In the genomic region with DNA sequence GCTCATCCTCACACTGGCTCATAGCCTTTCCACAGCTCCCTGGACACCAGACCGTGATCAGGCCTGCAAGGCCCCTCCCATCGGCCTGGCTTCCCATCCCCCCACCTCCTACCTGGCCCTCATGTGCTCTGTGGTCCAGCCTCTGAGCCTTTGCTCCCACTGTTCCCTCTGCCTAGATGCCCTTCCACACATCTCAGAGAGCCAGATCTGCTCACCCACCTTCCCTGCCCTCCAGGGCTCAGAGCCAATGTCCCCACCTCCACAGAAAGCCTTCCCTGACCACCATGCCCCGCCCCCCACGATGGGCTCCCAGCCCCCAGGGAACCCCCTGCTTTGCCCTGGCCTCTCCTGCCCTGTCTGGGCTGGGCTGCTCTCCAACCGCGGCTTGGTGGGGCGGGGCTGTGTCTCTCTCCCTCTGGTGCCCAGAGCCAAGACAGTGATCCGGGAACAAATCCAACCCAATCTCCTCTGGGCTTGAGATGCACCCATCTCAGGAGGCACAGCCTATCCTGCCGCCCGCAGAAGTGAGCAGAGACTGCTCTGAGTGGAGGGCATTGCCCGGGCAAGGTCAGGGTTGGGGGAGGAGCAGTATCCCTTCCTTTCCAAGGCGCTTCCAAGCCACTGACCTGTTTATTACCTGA, we compare ENCODE assay signal across 8 cellular contexts. TPM values are rescaled to one million over a fixed set of nuclear protein-coding genes. Genes with fewer than 3 reads are reported as not detected.
DNase-seq lines count a peak whose midpoint lies in the region; ATAC-seq and TF ChIP-seq lines count a peak whose summit lies in the region.

No MANE protein-coding gene starts in this region.

- H3F3A ChIP-seq in smooth muscle cell (ENCODE audit: low read depth), result peaks cover 9% of the 10 kb centered on the region

- no peaks in the 10 kb centered on the region for H3K27me3 Mint-ChIP-seq in activated naive CD4-positive, alpha-beta T cell treated with anti-CD3 and anti-CD28 coated beads, Interleukin-2, amount 10 ng/mL, durations not matched to agents 7 days and 5 days

- peaks cover 20% of the 10 kb centered on the region for H3K79me2 ChIP-seq in smooth muscle cell (ENCODE audit: low read depth)

- ATAC-seq in HG03159 (IDR thresholded peaks at IDR 0.05; ENCODE audit: unreplicated experiment) (no peak), HG03521 (IDR thresholded peaks at IDR 0.05; ENCODE audit: unreplicated experiment) (no peak), GM21786 (IDR thresholded peaks at IDR 0.05; ENCODE audit: unreplicated experiment) (no peak)

- peaks cover 58% of the 10 kb centered on the region for H3K4me1 Mint-ChIP-seq in activated naive CD4-positive, alpha-beta T cell treated with anti-CD3 and anti-CD28 coated beads, Interleukin-2, amount 10 ng/mL, durations not matched to agents 7 days and 5 days

- H3K9ac ChIP-seq in smooth muscle cell (ENCODE audit: low read depth), result peak overlapping the region; percentile 97

- H3K27me3 ChIP-seq in smooth muscle cell (ENCODE audit: low read depth), result no peaks in the 10 kb centered on the region

- H3K36me3 ChIP-seq in smooth muscle cell (ENCODE audit: low read depth), result no peaks in the 10 kb centered on the region

- H3K27ac Mint-ChIP-seq in activated naive CD4-positive, alpha-beta T cell treated with anti-CD3 and anti-CD28 coated beads, Interleukin-2, amount 10 ng/mL, durations not matched to agents 7 days and 5 days, result peak overlapping the region; percentile 33

- peak overlapping the region; percentile 90 for H3K4me3 Mint-ChIP-seq in activated naive CD4-positive, alpha-beta T cell treated with anti-CD3 and anti-CD28 coated beads, Interleukin-2, amount 10 ng/mL, durations not matched to agents 7 days and 5 days

- H3K4me3 ChIP-seq in astrocyte of the cerebellum (ENCODE audit: low read depth, low read length) (peak overlapping the region; percentile 72), smooth muscle cell (peak overlapping the region; percentile 91)

- peaks cover 4% of the 10 kb centered on the region for H4K20me1 ChIP-seq in smooth muscle cell (ENCODE audit: low read depth)

- H3K4me2 ChIP-seq in smooth muscle cell, result peak overlapping the region; percentile 100

- 83% methylated on average over 9 of the region's 12 CpGs for WGBS in smooth muscle cell (ENCODE audit: low lambda C conversion rate)

- peaks cover 10% of the 10 kb centered on the region for H3K4me1 ChIP-seq in smooth muscle cell (ENCODE audit: low read depth)

- H3K9me3 Mint-ChIP-seq in activated naive CD4-positive, alpha-beta T cell treated with anti-CD3 and anti-CD28 coated beads, Interleukin-2, amount 10 ng/mL, durations not matched to agents 7 days and 5 days, result no peaks in the 10 kb centered on the region

- in situ Hi-C loops in astrocyte of the cerebellum (cut with HindIII; ENCODE audit: low sequenced_read_pairs), result no loop called here

- H3K36me3 Mint-ChIP-seq in activated naive CD4-positive, alpha-beta T cell treated with anti-CD3 and anti-CD28 coated beads, Interleukin-2, amount 10 ng/mL, durations not matched to agents 7 days and 5 days, result peaks cover 7% of the 10 kb centered on the region

- peak overlapping the region; percentile 93 for H3K27ac ChIP-seq in smooth muscle cell (ENCODE audit: low read depth)

- no peak for DNase-seq in activated naive CD4-positive, alpha-beta T cell treated with anti-CD3 and anti-CD28 coated beads, Interleukin-2, amount 10 ng/mL, durations not matched to agents 7 days and 5 days
- DNase-seq in activated naive CD4-positive, alpha-beta T cell treated with Interleukin-2 at 50 U/mL for 16 hours, result no peak
- no peak for DNase-seq in astrocyte of the cerebellum (ENCODE audit: low read depth)
- DNase-seq in inferior parietal cortex (ENCODE audit: extremely low spot score), result peak; percentile 37
- DNase-seq in smooth muscle cell (lab: John Stamatoyannopoulos, UW; ENCODE audit: unreplicated experiment), result no peak

- CTCF ChIA-PET in activated naive CD4-positive, alpha-beta T cell treated with anti-CD3 and anti-CD28 coated beads, Interleukin-2, amount 10 ng/mL, durations not matched to agents 7 days and 5 days (lab: Charles Lee), result interaction anchor here (2.1 kb wide), 1 partner anchor 12 kb away, joined by 7 read pairs; no protein-coding TSS in a partner anchor

- H2AFZ ChIP-seq in smooth muscle cell (ENCODE audit: low read depth), result no peak overlapping the region

- no peaks in the 10 kb centered on the region for H3K9me3 ChIP-seq in smooth muscle cell (replicated peaks; ENCODE audit: low read depth)

- TF ChIP-seq CTCF in astrocyte of the cerebellum (IDR thresholded peaks at IDR 0.05; ENCODE audit: low read depth, low read length, missing control alignments), result no peak
- no peak for TF ChIP-seq CTCF in smooth muscle cell (IDR thresholded peaks at IDR 0.05; ENCODE audit: borderline replicate concordance, insufficient read depth, poor library complexity, severe bottlenecking)

RNA-seq across cellular contexts. Expression of gene NINJ1, which starts 1.6 kb away (rescaled TPM):
- 31.5 and 34.3 TPM in 2 replicates for total RNA-seq in smooth muscle cell
- 53.7 and 66.8 TPM in 2 replicates for polyA plus RNA-seq in smooth muscle cell

RNA-seq across cellular contexts. Expression of gene CARD19, which starts 36.4 kb away (rescaled TPM):
- 41.6 and 86.0 TPM in 2 replicates for total RNA-seq in smooth muscle cell
- polyA plus RNA-seq in smooth muscle cell, result 88.1 TPM in 2 replicates

RNA-seq across cellular contexts. Expression of gene WNK2, which starts 51.5 kb away (rescaled TPM):
- 0.31 TPM in 1 of 2 replicates, not detected in the other for total RNA-seq in smooth muscle cell
- polyA plus RNA-seq in smooth muscle cell, result 0.20 and 0.27 TPM in 2 replicates
